In genomic region chr14:20626274-20626673, GRCh38 we compare ENCODE assay signal across 1 cellular context.
TF ChIP-seq lines count a peak whose summit lies in the region.

No MANE protein-coding gene starts in this region.

TF ChIP-seq in HepG2, 621 proteins besides CTCF, POLR2A, EP300 and RAD21:
- TF ChIP-seq PHF20 (CRISPR knock-in tag; IDR thresholded peaks at IDR 0.05): no peak
- TF ChIP-seq SMARCC2 (IDR thresholded peaks at IDR 0.05): no peak
- no peak for TF ChIP-seq ZNF768 (CRISPR knock-in tag; IDR thresholded peaks at IDR 0.05)
- no peak for TF ChIP-seq MIER3 (CRISPR knock-in tag; IDR thresholded peaks at IDR 0.05; ENCODE audit: borderline replicate concordance)
- TF ChIP-seq RORA (CRISPR knock-in tag; IDR thresholded peaks at IDR 0.05): no peak
- TF ChIP-seq FLYWCH1 (CRISPR knock-in tag; IDR thresholded peaks at IDR 0.05): no peak
- no peak for TF ChIP-seq MAF1 (CRISPR knock-in tag; IDR thresholded peaks at IDR 0.05; ENCODE audit: borderline replicate concordance)
- no peak for TF ChIP-seq THYN1 (CRISPR knock-in tag; IDR thresholded peaks at IDR 0.05; ENCODE audit: borderline replicate concordance, low read depth)
